In genomic region chr1:32701951-32702598, GRCh38 we compare ENCODE assay signal across 8 cellular contexts. TPM values are rescaled to one million over a fixed set of nuclear protein-coding genes. Genes with fewer than 3 reads are reported as not detected.
DNase-seq lines count a peak whose midpoint lies in the region; ATAC-seq and TF ChIP-seq lines count a peak whose summit lies in the region.

No MANE protein-coding gene starts in this region.

- no peaks in the 10 kb centered on the region for H3K36me3 ChIP-seq in left lung
- H3K36me3 ChIP-seq in tibial artery, result peaks cover 0 to 1% (median 0%) of the 10 kb centered on the region in 3 donors

- DNase-seq in AG08395 (ENCODE audit: low spot score) (peak; percentile 24), LHCN-M2 (ENCODE audit: low read depth) (peak; percentile 47), caudate nucleus (lab: John Stamatoyannopoulos, UW) (peak in 3 of 61 donors; percentile 18 to 64 (median 32)), left lung (peak; percentile 71 to 80), tibial artery (peak; percentile 33 to 80), NAMALWA (ENCODE audit: low spot score) (no peak)

- ATAC-seq in left lung (peak; percentile 54), GM18519 (IDR thresholded peaks at IDR 0.05; ENCODE audit: low FRiP score, unreplicated experiment) (no peak), GM19351 (IDR thresholded peaks at IDR 0.05; ENCODE audit: unreplicated experiment) (no peak)

- H3K27ac ChIP-seq in caudate nucleus (ENCODE audit: low read depth, low read length) (peak overlapping the region; percentile 40), left lung (peak overlapping the region; percentile 73 to 86), tibial artery (peak overlapping the region; percentile 95 to 98)

- TF ChIP-seq CTCF in left lung (IDR thresholded peaks at IDR 0.05) (no peak), tibial artery (IDR thresholded peaks at IDR 0.05) (no peak)

- H3K4me3 ChIP-seq in left lung, result peak overlapping the region; percentile 54 to 58
- peak overlapping the region; percentile 73 for H3K4me3 ChIP-seq in tibial artery

- H3K27me3 ChIP-seq in left lung, result peaks cover 0 to 34% of the 10 kb centered on the region in 2 donors
- no peaks in the 10 kb centered on the region for H3K27me3 ChIP-seq in tibial artery

- H3K9me3 ChIP-seq in left lung, result no peaks in the 10 kb centered on the region
- H3K9me3 ChIP-seq in tibial artery, result no peaks in the 10 kb centered on the region

- intact Hi-C loops in left lung (cut with DNase I), result no loop called here
- intact Hi-C loops in tibial artery (cut with DNase I; ENCODE audit: low total_unique reads), result no loop called here

- H3K4me1 ChIP-seq in left lung (peaks cover 18 to 27% of the 10 kb centered on the region in 2 donors), tibial artery (peaks cover 0 to 73% (median 41%) of the 10 kb centered on the region in 4 donors)

RNA-seq across cellular contexts. Expression of gene SYNC, which starts 0.5 kb away (rescaled TPM):
- total RNA-seq in LHCN-M2 (2014; rRNA removed), result 50.5 and 55.2 TPM in 2 replicates
- 24.7 TPM for polyA plus RNA-seq in LHCN-M2 (2012)
- total RNA-seq in left lung, result 10 to 100 TPM; 11.9 to 19.9 TPM

RNA-seq across cellular contexts. Expression of gene RBBP4, which starts 51.1 kb away (rescaled TPM):
- total RNA-seq in LHCN-M2 (2014; rRNA removed), result 114 and 150 TPM in 2 replicates
- polyA plus RNA-seq in LHCN-M2 (2012), result 111 TPM
- total RNA-seq in left lung, result 100 to 1,000 TPM; 166 to 176 TPM

RNA-seq across cellular contexts. Expression of gene ZBTB8OS, which starts 51.7 kb away (rescaled TPM):
- 33.0 and 34.3 TPM in 2 replicates for total RNA-seq in LHCN-M2 (2014; rRNA removed)
- 58.8 TPM for polyA plus RNA-seq in LHCN-M2 (2012)
- total RNA-seq in left lung, result 10 to 100 TPM; 41.4 to 45.0 TPM

Comparison
In these comparisons a context has a peak if more than half of its experiments do, and no peak if none do; other contexts are left out.
1. H3K27ac ChIP-seq: peak in every context shown above with its lines; median percentile 96 in tibial artery; 80 in left lung; 40 in caudate nucleus.